Comparison of ENCODE assay signal across 18 cellular contexts in the genomic region with DNA sequence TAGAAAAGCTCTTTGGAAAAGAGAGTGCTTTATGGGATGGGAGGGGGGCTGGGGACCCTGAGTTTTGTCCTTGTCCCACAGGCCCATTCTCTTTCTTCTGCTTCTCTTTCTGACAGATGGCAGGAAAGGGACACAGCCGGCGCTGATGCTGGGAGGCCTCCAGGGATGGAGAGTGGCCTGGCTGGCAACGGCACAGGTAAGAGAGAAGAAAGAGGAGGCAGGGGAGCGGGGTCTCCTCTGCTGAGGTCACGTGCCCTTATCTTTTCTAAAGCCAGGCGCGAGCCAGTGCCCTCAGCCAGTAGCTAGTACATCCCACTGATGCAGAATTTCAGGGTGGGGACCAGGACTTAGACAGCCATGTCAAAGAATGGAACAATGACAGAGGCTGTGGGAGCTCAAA. TPM values are rescaled to one million over a fixed set of nuclear protein-coding genes. Genes with fewer than 3 reads are reported as not detected.
DNase-seq lines count a peak whose midpoint lies in the region; ATAC-seq and TF ChIP-seq lines count a peak whose summit lies in the region.
"Had no signal": no experiment of that assay in that cellular context is flagged by ENCODE, and none has a peak within 500 bp of the region (broad histone marks: within the 10 kb centered on the region; RNA-seq: fewer than 3 reads in every experiment).

No MANE protein-coding gene starts in this region.

- H3K27ac ChIP-seq in breast epithelium (peak overlapping the region; percentile 41 to 55), esophagus muscularis mucosa (replicated peaks in 1 of 4) (peak overlapping the region; percentile 67 to 69 (median 68)), upper lobe of right lung (no peak overlapping the region)
- H3K27ac ChIP-seq: BLaER1 treated with 17β-estradiol and CSF1 and Interleukin-3, amounts not matched to agents 10 nM and 100 nM; thyroid gland had no signal

- POLR2A ChIA-PET in MCF 10A (lab: Yijun Ruan, JAX), result no interaction called here

- WGBS in esophagus muscularis mucosa, result 90% methylated on average over 7 of the region's 7 CpGs

- CTCF ChIA-PET in MCF 10A (lab: Yijun Ruan, JAX), result interaction anchor here (0.8 to 0.9 kb wide), 2 partner anchors 30 to 32 kb away, joined by 3 read pairs; no protein-coding TSS in a partner anchor

- no peak for TF ChIP-seq EP300 in esophagus muscularis mucosa (IDR thresholded peaks at IDR 0.05)

- H3K4me1 Mint-ChIP-seq in MCF 10A (ENCODE audit: insufficient read depth, unreplicated experiment) (peaks cover 2% of the 10 kb centered on the region), neural crest cell (peaks cover 48% of the 10 kb centered on the region)
- H3K4me1 Mint-ChIP-seq: activated CD4-positive, alpha-beta memory T cell treated with anti-CD3 and anti-CD28 coated beads, Interleukin-2, amount 10 ng/mL, durations not matched to agents 7 days and 5 days had no signal

- intact Hi-C loops in breast epithelium (cut with DNase I; ENCODE audit: low total_unique reads), result no loop called here
- intact Hi-C loops in MCF 10A (cut with micrococcal nuclease), result no loop called here
- intact Hi-C loops in esophagus muscularis mucosa (cut with DNase I), result no loop called here
- intact Hi-C loops in upper lobe of right lung (cut with DNase I), result no loop called here

- no peak for ATAC-seq in upper lobe of right lung
- no peak for ATAC-seq in GM21619 (IDR thresholded peaks at IDR 0.05; ENCODE audit: unreplicated experiment)
- ATAC-seq: activated T-cell treated with anti-CD3 and anti-CD28 coated beads, Interleukin-2, amount 50 U/mL, for 4 hours had no signal

- no peaks in the 10 kb centered on the region for H3K9me3 Mint-ChIP-seq in MCF 10A (ENCODE audit: unreplicated experiment)
- H3K9me3 Mint-ChIP-seq in neural crest cell, result no peaks in the 10 kb centered on the region
- H3K9me3 Mint-ChIP-seq: activated CD4-positive, alpha-beta memory T cell treated with anti-CD3 and anti-CD28 coated beads, Interleukin-2, amount 10 ng/mL, durations not matched to agents 7 days and 5 days; activated T-cell treated with anti-CD3 and anti-CD28 coated beads, Interleukin-2, amount 50 U/mL, for 4 hours had no signal

- no TSS peak for BruUV-seq in MCF 10A (replicated peaks; lab: Mats Ljungman, UMichigan)

- H3K27ac Mint-ChIP-seq in MCF 10A (ENCODE audit: low read depth, unreplicated experiment) (no peak overlapping the region), neural crest cell (ENCODE audit: unreplicated experiment) (peak overlapping the region; percentile 50)
- H3K27ac Mint-ChIP-seq: activated CD4-positive, alpha-beta memory T cell treated with anti-CD3 and anti-CD28 coated beads, Interleukin-2, amount 10 ng/mL, durations not matched to agents 7 days and 5 days; activated naive CD8-positive, alpha-beta T cell had no signal

- peaks cover 0 to 4% of the 10 kb centered on the region in 2 donors for H3K4me1 ChIP-seq in breast epithelium
- peaks cover 6 to 58% (median 48%) of the 10 kb centered on the region in 4 donors for H3K4me1 ChIP-seq in esophagus muscularis mucosa
- H3K4me1 ChIP-seq in upper lobe of right lung, result peaks cover 10% of the 10 kb centered on the region
- H3K4me1 ChIP-seq: thyroid gland had no signal

- TF ChIP-seq CTCF in breast epithelium (IDR thresholded peaks at IDR 0.05) (no peak), MCF 10A (IDR thresholded peaks at IDR 0.05; ENCODE audit: unreplicated experiment) (no peak), esophagus muscularis mucosa (IDR thresholded peaks at IDR 0.05) (no peak), neural crest cell (conservative IDR thresholded peaks at IDR 0.05) (no peak), upper lobe of right lung (IDR thresholded peaks at IDR 0.05) (no peak)

- TF ChIP-seq POLR2A in breast epithelium (IDR thresholded peaks at IDR 0.05) (no peak), esophagus muscularis mucosa (IDR thresholded peaks at IDR 0.05; ENCODE audit: low read depth) (no peak)

- H3K27me3 Mint-ChIP-seq in MCF 10A (ENCODE audit: insufficient read depth, unreplicated experiment) (no peaks in the 10 kb centered on the region), neural crest cell (ENCODE audit: low read depth) (no peaks in the 10 kb centered on the region)
- H3K27me3 Mint-ChIP-seq: activated CD4-positive, alpha-beta memory T cell treated with anti-CD3 and anti-CD28 coated beads, Interleukin-2, amount 10 ng/mL, durations not matched to agents 7 days and 5 days; activated naive CD8-positive, alpha-beta T cell had no signal

- no peak for DNase-seq in breast epithelium (ENCODE audit: low spot score in 2 of 2)
- DNase-seq in MCF 10A (ENCODE audit: unreplicated experiment), result no peak
- no peak for DNase-seq in esophagus muscularis mucosa (ENCODE audit: extremely low spot score)
- DNase-seq in neural crest cell (ENCODE audit: low read depth, low spot score), result no peak
- peak; percentile 43 for DNase-seq in upper lobe of right lung
- DNase-seq in SKM-1 (lab: John Stamatoyannopoulos, UW; ENCODE audit: unreplicated experiment), result no peak
- no peak for DNase-seq in NCI-H2107 treated with DMSO at 0.1 percent for 48 hours (lab: John Stamatoyannopoulos, UW; ENCODE audit: unreplicated experiment)
- DNase-seq: activated CD4-positive, alpha-beta memory T cell treated with anti-CD3 and anti-CD28 coated beads, Interleukin-2, amount 10 ng/mL, durations not matched to agents 7 days and 5 days; activated T-cell treated with anti-CD3 and anti-CD28 coated beads, Interleukin-2, amount 50 U/mL, for 4 hours; effector CD8-positive, alpha-beta T cell; NCI-H1417; NK-92 treated with Interleukin-12 subunit alpha and Interleukin-12 subunit beta, amount 100 ng/mL, for 24 hours had no signal

- H3K36me3 ChIP-seq in breast epithelium, result no peaks in the 10 kb centered on the region
- H3K36me3 ChIP-seq in esophagus muscularis mucosa, result peaks cover 0 to 11% (median 2%) of the 10 kb centered on the region in 4 donors
- peaks cover 5% of the 10 kb centered on the region for H3K36me3 ChIP-seq in upper lobe of right lung
- H3K36me3 ChIP-seq: HAP-1, thyroid gland had no signal

- H3K36me3 Mint-ChIP-seq in MCF 10A (ENCODE audit: insufficient read depth, unreplicated experiment) (no peaks in the 10 kb centered on the region), neural crest cell (ENCODE audit: low read depth) (peaks cover 15% of the 10 kb centered on the region)

- H3K4me3 ChIP-seq in breast epithelium, result no peak overlapping the region
- no peak overlapping the region for H3K4me3 ChIP-seq in esophagus muscularis mucosa
- no peak overlapping the region for H3K4me3 ChIP-seq in upper lobe of right lung
- H3K4me3 ChIP-seq: BLaER1 treated with 17β-estradiol and CSF1 and Interleukin-3, amounts not matched to agents 10 nM and 100 nM; HAP-1; smooth muscle cell; thyroid gland had no signal

- no peaks in the 10 kb centered on the region for H3K27me3 ChIP-seq in breast epithelium
- no peaks in the 10 kb centered on the region for H3K27me3 ChIP-seq in esophagus muscularis mucosa
- H3K27me3 ChIP-seq in upper lobe of right lung, result no peaks in the 10 kb centered on the region
- H3K27me3 ChIP-seq: BLaER1 treated with 17β-estradiol and CSF1 and Interleukin-3, amounts not matched to agents 10 nM and 100 nM; thyroid gland had no signal

- H3K4me3 Mint-ChIP-seq in MCF 10A (ENCODE audit: unreplicated experiment) (no peak overlapping the region), neural crest cell (peak overlapping the region; percentile 59)
- H3K4me3 Mint-ChIP-seq: activated CD4-positive, alpha-beta memory T cell treated with anti-CD3 and anti-CD28 coated beads, Interleukin-2, amount 10 ng/mL, durations not matched to agents 7 days and 5 days; activated naive CD8-positive, alpha-beta T cell; activated T-cell treated with anti-CD3 and anti-CD28 coated beads, Interleukin-2, amount 50 U/mL, for 4 hours had no signal

- H3K9me3 ChIP-seq in breast epithelium, result no peaks in the 10 kb centered on the region
- H3K9me3 ChIP-seq in esophagus muscularis mucosa, result no peaks in the 10 kb centered on the region
- no peaks in the 10 kb centered on the region for H3K9me3 ChIP-seq in upper lobe of right lung
- H3K9me3 ChIP-seq: BLaER1 treated with 17β-estradiol and CSF1 and Interleukin-3, amounts not matched to agents 10 nM and 100 nM; HAP-1; thyroid gland had no signal

RNA-seq across cellular contexts. Expression of a gene that starts 9.2 kb away (rescaled TPM):
- total RNA-seq in breast epithelium (1 to 10 TPM; 1.9 to 5.7 (median 4.6) TPM), MCF 10A (2022) (1.7 and 2.0 TPM in 2 replicates), esophagus muscularis mucosa (10 to 100 TPM in 3 of 4 donors, 1 to 10 TPM in 1; 6.6 to 19.8 (median 15.0) TPM), neural crest cell (13.3 and 16.5 TPM in 2 replicates), upper lobe of right lung (4.4 TPM)

RNA-seq across cellular contexts. Expression of a gene that starts 19.7 kb away (rescaled TPM):
- total RNA-seq in breast epithelium (10 to 100 TPM; 43.7 to 70.8 (median 68.2) TPM), MCF 10A (2022) (80.8 and 83.0 TPM in 2 replicates), esophagus muscularis mucosa (100 to 1,000 TPM in 2 of 4 donors, 10 to 100 TPM in 2; 66.8 to 143 (median 97.7) TPM), neural crest cell (212 and 224 TPM in 2 replicates), upper lobe of right lung (93.7 TPM)

RNA-seq across cellular contexts. Expression of a gene that starts 46.9 kb away (rescaled TPM):
- 100 to 1,000 TPM; 156 to 297 (median 267) TPM for total RNA-seq in breast epithelium
- total RNA-seq in MCF 10A (2022), result not detected in 2 replicates
- total RNA-seq in esophagus muscularis mucosa, result 100 to 1,000 TPM; 143 to 193 (median 173) TPM
- 24.4 and 26.3 TPM in 2 replicates for total RNA-seq in neural crest cell
- 259 TPM for total RNA-seq in upper lobe of right lung
- total RNA-seq: activated CD4-positive, alpha-beta memory T cell treated with anti-CD3 and anti-CD28 coated beads, Interleukin-2, amount 10 ng/mL, durations not matched to agents 7 days and 5 days had no signal

Comparison
In these comparisons a context has a peak if more than half of its experiments do, and no peak if none do; other contexts are left out.
1. RNA of a gene that starts 46.9 kb away (total RNA-seq): 156 to 297 TPM in breast epithelium, 259 TPM in upper lobe of right lung (single experiment), 143 to 193 TPM in esophagus muscularis mucosa and 24.4 to 26.3 TPM in neural crest cell; not detected in MCF 10A; every median in the first group is over 10 times any median in the second.